ENCODE assay signal across 25 cellular contexts in genomic region chr6:41522780-41523548, GRCh38.
"Had no signal": no experiment of that assay in that cellular context is flagged by ENCODE, and none has a peak within 500 bp of the region (broad histone marks: within the 10 kb centered on the region; RNA-seq: fewer than 3 reads in every experiment).

No MANE protein-coding gene starts in this region.

- H3K36me3 ChIP-seq: brain microvascular endothelial cell, right atrium auricular region, spleen, thoracic aorta, vagina had no signal

- H3K4me1 ChIP-seq: right atrium auricular region had no signal

- DNase-seq: activated CD4-positive, alpha-beta T cell treated with anti-CD3 and anti-CD28 coated beads for 4 hours; activated CD4-positive, alpha-beta T cell treated with anti-CD3 and anti-CD28 coated beads, Interleukin-2, amount 50 U/mL, for 48 hours; activated CD8-positive, alpha-beta memory T cell treated with anti-CD3 and anti-CD28 coated beads for 24 hours; activated effector memory CD4-positive, alpha-beta T cell treated with anti-CD3 and anti-CD28 coated beads, Interleukin-2, amount 50 U/mL, for 16 hours; activated naive CD4-positive, alpha-beta T cell treated with anti-CD3 and anti-CD28 coated beads, Interleukin-2, amount 10 ng/mL, durations not matched to agents 7 days and 5 days; activated naive CD8-positive, alpha-beta T cell treated with anti-CD3 and anti-CD28 coated beads, Interleukin-2, amount 10 ng/mL, durations not matched to agents 7 days and 5 days; brain microvascular endothelial cell; dorsolateral prefrontal cortex; effector memory CD4-positive, alpha-beta T cell; left cardiac atrium; left ventricle myocardium superior; naive B cell; spleen; stimulated activated CD4-positive, alpha-beta T cell treated with anti-CD3 and anti-CD28 coated beads, Interleukin-2, amount 100 ng/mL, for 48 hours; stimulated activated naive CD8-positive, alpha-beta T cell treated with anti-CD3 and anti-CD28 coated beads, Interleukin-15, Interleukin-2, amounts not matched to agents 100 U/mL and 50 U/mL, for 24 hours; T-helper 9 cell; trophoblast cell had no signal

- H3K4me3 Mint-ChIP-seq: activated naive CD4-positive, alpha-beta T cell treated with anti-CD3 and anti-CD28 coated beads, Interleukin-2, amount 10 ng/mL, durations not matched to agents 7 days and 5 days; activated naive CD8-positive, alpha-beta T cell treated with anti-CD3 and anti-CD28 coated beads, Interleukin-2, amount 10 ng/mL, durations not matched to agents 7 days and 5 days; activated T-helper 1 cell treated with anti-CD3 and anti-CD28 coated beads, Interleukin-12 subunit alpha, Interleukin-12 subunit beta, Interleukin-2, Interleukin-4 antibody, amounts not matched to agents 30 ng/mL and 10 ng/mL and 1 ng/mL, durations not matched to agents 14 hours and 24 hours and 36 hours; naive B cell; neural crest cell; T-helper 1 cell treated with Interleukin-12 subunit alpha and Interleukin-12 subunit beta and Interleukin-4 antibody, amounts not matched to agents 30 μg/mL and 1 μg/mL, for 36 hours had no signal

- H3K4me3 ChIP-seq: coronary artery, dorsolateral prefrontal cortex, right atrium auricular region, spleen, thoracic aorta, vagina had no signal

- ATAC-seq: left cardiac atrium; left ventricle myocardium superior; stimulated activated naive CD8-positive, alpha-beta T cell treated with anti-CD3 and anti-CD28 coated beads, Interleukin-15, Interleukin-2, amounts not matched to agents 100 U/mL and 50 U/mL, for 24 hours had no signal

- H3K27me3 ChIP-seq: right atrium auricular region, vagina had no signal

- H3K4me1 Mint-ChIP-seq: activated naive CD4-positive, alpha-beta T cell treated with anti-CD3 and anti-CD28 coated beads, Interleukin-2, amount 10 ng/mL, durations not matched to agents 7 days and 5 days; activated naive CD8-positive, alpha-beta T cell treated with anti-CD3 and anti-CD28 coated beads, Interleukin-2, amount 10 ng/mL, durations not matched to agents 7 days and 5 days had no signal

- H3K27ac ChIP-seq: brain microvascular endothelial cell, coronary artery, dorsolateral prefrontal cortex, right atrium auricular region, spleen, thoracic aorta, vagina, VCaP had no signal

- H3K9me3 Mint-ChIP-seq: activated naive CD4-positive, alpha-beta T cell treated with anti-CD3 and anti-CD28 coated beads, Interleukin-2, amount 10 ng/mL, durations not matched to agents 7 days and 5 days; activated naive CD8-positive, alpha-beta T cell treated with anti-CD3 and anti-CD28 coated beads, Interleukin-2, amount 10 ng/mL, durations not matched to agents 7 days and 5 days; activated T-helper 1 cell treated with anti-CD3 and anti-CD28 coated beads, Interleukin-12 subunit alpha, Interleukin-12 subunit beta, Interleukin-2, Interleukin-4 antibody, amounts not matched to agents 30 ng/mL and 10 ng/mL and 1 ng/mL, durations not matched to agents 14 hours and 24 hours and 36 hours; neural crest cell; T-helper 1 cell treated with Interleukin-12 subunit alpha and Interleukin-12 subunit beta and Interleukin-4 antibody, amounts not matched to agents 30 μg/mL and 1 μg/mL, for 36 hours had no signal

- H3K36me3 Mint-ChIP-seq: activated naive CD4-positive, alpha-beta T cell treated with anti-CD3 and anti-CD28 coated beads, Interleukin-2, amount 10 ng/mL, durations not matched to agents 7 days and 5 days; activated naive CD8-positive, alpha-beta T cell treated with anti-CD3 and anti-CD28 coated beads, Interleukin-2, amount 10 ng/mL, durations not matched to agents 7 days and 5 days; naive B cell had no signal

- H3K9me3 ChIP-seq: right atrium auricular region, spleen, thoracic aorta, vagina had no signal

- H3K27ac Mint-ChIP-seq: activated naive CD4-positive, alpha-beta T cell treated with anti-CD3 and anti-CD28 coated beads, Interleukin-2, amount 10 ng/mL, durations not matched to agents 7 days and 5 days; activated naive CD8-positive, alpha-beta T cell treated with anti-CD3 and anti-CD28 coated beads, Interleukin-2, amount 10 ng/mL, durations not matched to agents 7 days and 5 days; activated T-helper 1 cell treated with anti-CD3 and anti-CD28 coated beads, Interleukin-12 subunit alpha, Interleukin-12 subunit beta, Interleukin-2, Interleukin-4 antibody, amounts not matched to agents 30 ng/mL and 10 ng/mL and 1 ng/mL, durations not matched to agents 14 hours and 24 hours and 36 hours; T-helper 1 cell treated with Interleukin-12 subunit alpha and Interleukin-12 subunit beta and Interleukin-4 antibody, amounts not matched to agents 30 μg/mL and 1 μg/mL, for 36 hours had no signal
